Comparison of ENCODE assay signal across 24 cellular contexts in genomic region chr6:15001511-15001910, GRCh38.
"Had no signal": no experiment of that assay in that cellular context is flagged by ENCODE, and none has a peak within 500 bp of the region (broad histone marks: within the 10 kb centered on the region; RNA-seq: fewer than 3 reads in every experiment).

No MANE protein-coding gene starts in this region.

- H3K27me3 ChIP-seq: cardiac muscle cell, colonic mucosa, heart right ventricle, right atrium auricular region, transverse colon had no signal

- H3K27ac Mint-ChIP-seq: activated naive CD8-positive, alpha-beta T cell; activated T-cell treated with anti-CD3 and anti-CD28 coated beads, Interleukin-2, amount 50 U/mL, for 72 hours; naive thymus-derived CD4-positive, alpha-beta T cell had no signal

- DNase-seq: activated CD4-positive, alpha-beta T cell treated with anti-CD3 and anti-CD28 coated beads for 4 hours; activated CD4-positive, alpha-beta T cell treated with anti-CD3 and anti-CD28 coated beads, Interleukin-2, amount 50 U/mL, for 4 hours; activated naive CD4-positive, alpha-beta T cell; activated T-cell treated with anti-CD3 and anti-CD28 coated beads for 4 hours; activated T-cell treated with anti-CD3 and anti-CD28 coated beads, Interleukin-2, amount 50 U/mL, for 72 hours; aorta; cerebellar nuclear complex; colonic mucosa; effector CD8-positive, alpha-beta T cell; heart right ventricle; midbrain; naive thymus-derived CD4-positive, alpha-beta T cell; nucleus accumbens; psoas muscle; stimulated activated CD4-positive, alpha-beta T cell treated with anti-CD3 and anti-CD28 coated beads, Interleukin-15, amount 100 ng/mL, for 24 hours; stimulated activated CD4-positive, alpha-beta T cell treated with anti-CD3 and anti-CD28 coated beads, Interleukin-2, amount 100 ng/mL, for 24 hours; stimulated activated naive CD4-positive, alpha-beta T cell treated with Interleukin-2 at 50 U/mL for 16 hours; transverse colon had no signal

- H3K36me3 Mint-ChIP-seq: activated naive CD8-positive, alpha-beta T cell; brain; naive thymus-derived CD4-positive, alpha-beta T cell had no signal

- H3K9me3 Mint-ChIP-seq: activated T-cell treated with anti-CD3 and anti-CD28 coated beads, Interleukin-2, amount 50 U/mL, for 72 hours; naive thymus-derived CD4-positive, alpha-beta T cell; neural crest cell had no signal

- H3K4me3 Mint-ChIP-seq: activated naive CD8-positive, alpha-beta T cell; activated T-cell treated with anti-CD3 and anti-CD28 coated beads, Interleukin-2, amount 50 U/mL, for 72 hours; brain; naive thymus-derived CD4-positive, alpha-beta T cell; neural crest cell had no signal

- ATAC-seq: activated T-cell treated with anti-CD3 and anti-CD28 coated beads, Interleukin-2, amount 50 U/mL, for 72 hours; heart right ventricle; naive thymus-derived CD4-positive, alpha-beta T cell; psoas muscle had no signal

- H3K4me1 Mint-ChIP-seq: naive thymus-derived CD4-positive, alpha-beta T cell; neural crest cell had no signal

- H3K27ac ChIP-seq: cardiac muscle cell, colonic mucosa, heart right ventricle, parathyroid adenoma, psoas muscle, right atrium auricular region, transverse colon had no signal

- H3K4me1 ChIP-seq: colonic mucosa, heart right ventricle, parathyroid adenoma, right atrium auricular region, transverse colon had no signal

- H3K36me3 ChIP-seq: cardiac muscle cell, colonic mucosa, heart right ventricle, right atrium auricular region, transverse colon had no signal

- H3K4me3 ChIP-seq: cardiac muscle cell, colonic mucosa, heart right ventricle, psoas muscle, right atrium auricular region, transverse colon had no signal

- H3K27me3 Mint-ChIP-seq: activated naive CD8-positive, alpha-beta T cell; brain; naive thymus-derived CD4-positive, alpha-beta T cell had no signal

- H3K9me3 ChIP-seq: colonic mucosa, heart right ventricle, psoas muscle, right atrium auricular region, transverse colon had no signal
